In genomic region chr18:55234366-55235093, GRCh38 we compare ENCODE assay signal across 8 cellular contexts.
A peak's percentile ranks its signal among the peaks of the same experiment; 100 is the strongest.
DNase-seq lines count a peak whose midpoint lies in the region; FAIRE-seq and TF ChIP-seq lines count a peak whose summit lies in the region.

No MANE protein-coding gene starts in this region.

- no peak for TF ChIP-seq POLR2A in H54 (IDR thresholded peaks at IDR 0.05; ENCODE audit: low read depth, low read length)

- H3K23ac ChIP-seq in trophoblast cell (ENCODE audit: low read length): no peak overlapping the region

- no peak overlapping the region for H4K12ac ChIP-seq in trophoblast cell (ENCODE audit: low read depth, low read length)

- no peak overlapping the region for H3K4me2 ChIP-seq in trophoblast cell (ENCODE audit: low read length)

- no peaks in the 10 kb centered on the region for H3K36me3 Mint-ChIP-seq in activated naive CD4-positive, alpha-beta T cell treated with anti-CD3 and anti-CD28 coated beads, Interleukin-2, amount 10 ng/mL, durations not matched to agents 7 days and 5 days
- H3K36me3 Mint-ChIP-seq in glutamatergic neuron (ENCODE audit: unreplicated experiment): no peaks in the 10 kb centered on the region

- peak overlapping the region; percentile 27 for H2AFZ ChIP-seq in trophoblast cell (ENCODE audit: insufficient read depth, low read length, poor library complexity)

- H3K14ac ChIP-seq in trophoblast cell (ENCODE audit: low read length): peak overlapping the region; percentile 44

- CTCF ChIA-PET in activated naive CD4-positive, alpha-beta T cell treated with anti-CD3 and anti-CD28 coated beads, Interleukin-2, amount 10 ng/mL, durations not matched to agents 7 days and 5 days (lab: Charles Lee): interaction anchor here (0.6 to 1.8 kb wide), 11 partner anchors 11 to 1342 kb away, joined by 3 to 6 read pairs (median 4); no protein-coding TSS in a partner anchor

- H3K9me3 Mint-ChIP-seq in activated naive CD4-positive, alpha-beta T cell treated with anti-CD3 and anti-CD28 coated beads, Interleukin-2, amount 10 ng/mL, durations not matched to agents 7 days and 5 days: no peaks in the 10 kb centered on the region
- H3K9me3 Mint-ChIP-seq in glutamatergic neuron (ENCODE audit: unreplicated experiment): peaks cover 3% of the 10 kb centered on the region

- no peak overlapping the region for H3K4me3 ChIP-seq in trophoblast cell (ENCODE audit: low read depth, low read length)

- H3K4ac ChIP-seq in trophoblast cell (ENCODE audit: low read depth, low read length): peak overlapping the region; percentile 51

- H2BK12ac ChIP-seq in trophoblast cell (ENCODE audit: low read length): peak overlapping the region; percentile 95

- no peak overlapping the region for H4K91ac ChIP-seq in trophoblast cell (ENCODE audit: low read depth, low read length)

- H3K27ac Mint-ChIP-seq in activated naive CD4-positive, alpha-beta T cell treated with anti-CD3 and anti-CD28 coated beads, Interleukin-2, amount 10 ng/mL, durations not matched to agents 7 days and 5 days: no peak overlapping the region
- peak overlapping the region; percentile 67 for H3K27ac Mint-ChIP-seq in glutamatergic neuron (ENCODE audit: unreplicated experiment)

- no CpG with 5 or more reads among the region's 21 CpGs for WGBS in trophoblast cell (ENCODE audit: extremely low coverage, insufficient coverage, insufficient read length)

- FAIRE-seq in H54 (lab: Jason Lieb, UNC): peak; percentile 80

- H2BK120ac ChIP-seq in trophoblast cell (ENCODE audit: insufficient read depth, low read length, poor library complexity): no peak overlapping the region

- H3K27me3 Mint-ChIP-seq in activated naive CD4-positive, alpha-beta T cell treated with anti-CD3 and anti-CD28 coated beads, Interleukin-2, amount 10 ng/mL, durations not matched to agents 7 days and 5 days: no peaks in the 10 kb centered on the region
- H3K27me3 Mint-ChIP-seq in glutamatergic neuron (ENCODE audit: unreplicated experiment): peaks cover 4% of the 10 kb centered on the region

- no peak overlapping the region for H2AK5ac ChIP-seq in trophoblast cell (ENCODE audit: low read length)

- peaks cover 2% of the 10 kb centered on the region for H3K79me2 ChIP-seq in trophoblast cell (ENCODE audit: control insufficient read depth, insufficient read depth, low read length, poor library complexity)

- peak overlapping the region; percentile 88 for H3K18ac ChIP-seq in trophoblast cell (ENCODE audit: low read length)

- peak overlapping the region; percentile 70 for H4K8ac ChIP-seq in trophoblast cell (ENCODE audit: low read depth, low read length)

- no peak overlapping the region for H3K9ac ChIP-seq in trophoblast cell (ENCODE audit: low read length)

- H3K27ac ChIP-seq in trophoblast cell (ENCODE audit: low read depth, low read length): no peak overlapping the region

- no peaks in the 10 kb centered on the region for H3K9me3 ChIP-seq in trophoblast cell (ENCODE audit: insufficient read depth, low read depth, low read length)

- H3K79me1 ChIP-seq in trophoblast cell (ENCODE audit: low read length): peaks cover 3% of the 10 kb centered on the region

- peak; percentile 28 for DNase-seq in GDM1 (lab: John Stamatoyannopoulos, UW)
- DNase-seq in H54 (ENCODE audit: insufficient read length, low spot score): peak; percentile 24
- peak; percentile 73 for DNase-seq in OCI-M1 (lab: John Stamatoyannopoulos, UW)
- peak; percentile 69 for DNase-seq in activated naive CD4-positive, alpha-beta T cell treated with anti-CD3 and anti-CD28 coated beads, Interleukin-2, amount 10 ng/mL, durations not matched to agents 7 days and 5 days
- DNase-seq in glutamatergic neuron: peak; percentile 80
- peak; percentile 84 to 92 for DNase-seq in trophoblast cell
- peak; percentile 80 for DNase-seq in ureter (ENCODE audit: low spot score)

- no peak overlapping the region for H3K4me3 Mint-ChIP-seq in activated naive CD4-positive, alpha-beta T cell treated with anti-CD3 and anti-CD28 coated beads, Interleukin-2, amount 10 ng/mL, durations not matched to agents 7 days and 5 days
- H3K4me3 Mint-ChIP-seq in glutamatergic neuron (ENCODE audit: unreplicated experiment): peak overlapping the region; percentile 16

- H3K27me3 ChIP-seq in trophoblast cell (ENCODE audit: insufficient read depth, low read length): no peaks in the 10 kb centered on the region

- TF ChIP-seq CTCF in LNCAP (IDR thresholded peaks at IDR 0.05) (peak; percentile 76), glutamatergic neuron (IDR thresholded peaks at IDR 0.05; ENCODE audit: partially characterized antibody, unreplicated experiment) (peak; percentile 69)

- H2BK5ac ChIP-seq in trophoblast cell (ENCODE audit: low read depth, low read length, poor library complexity): no peak overlapping the region

- no peaks in the 10 kb centered on the region for H3K4me1 Mint-ChIP-seq in activated naive CD4-positive, alpha-beta T cell treated with anti-CD3 and anti-CD28 coated beads, Interleukin-2, amount 10 ng/mL, durations not matched to agents 7 days and 5 days
- peaks cover 25% of the 10 kb centered on the region for H3K4me1 Mint-ChIP-seq in glutamatergic neuron (ENCODE audit: low read depth, unreplicated experiment)

- H3K36me3 ChIP-seq in trophoblast cell (ENCODE audit: control insufficient read depth in 1 of 2, insufficient read depth in 2 of 2, low read length in 2 of 2): peaks cover 19 to 25% of the 10 kb centered on the region in 2 experiments

- no peaks in the 10 kb centered on the region for H3K4me1 ChIP-seq in trophoblast cell (ENCODE audit: control insufficient read depth in 1 of 2, insufficient read depth in 2 of 2, low read length in 2 of 2)

Comparison
In these comparisons a context has a peak if more than half of its experiments do, and no peak if none do; other contexts are left out.
1. DNase-seq: peak in every context shown above with its lines; median percentile 88 in trophoblast cell; 80 in glutamatergic neuron; 80 in ureter; 73 in OCI-M1; 69 in activated naive CD4-positive, alpha-beta T cell treated with anti-CD3 and anti-CD28 coated beads, Interleukin-2, amount 10 ng/mL, durations not matched to agents 7 days and 5 days; 28 in GDM1; 24 in H54.